Comparison of ENCODE assay signal across 8 cellular contexts in genomic region chr4:182448281-182449151, GRCh38.
DNase-seq lines count a peak whose midpoint lies in the region; ATAC-seq, FAIRE-seq and TF ChIP-seq lines count a peak whose summit lies in the region.

No MANE protein-coding gene starts in this region.

- no peaks in the 10 kb centered on the region for H3K9me2 ChIP-seq in hepatocyte (replicated peaks; ENCODE audit: insufficient read depth)

- H3K14ac ChIP-seq in IMR-90 (replicated peaks; ENCODE audit: low read depth, low read length), result no peak overlapping the region

- SMC1A ChIA-PET in GM12878 (lab: Charles Lee; ENCODE audit: uncharacterized antibody, unreplicated experiment), result no interaction called here

- DNase-seq in DMS114 treated with DMSO at 0.1 percent for 48 hours (lab: John Stamatoyannopoulos, UW; ENCODE audit: unreplicated experiment) (peak; percentile 69), IMR-90 (peak; percentile 93), SK-N-MC (ENCODE audit: low read depth, low spot score) (no peak), GM12878 (ENCODE audit: low read depth, low spot score) (no peak), hepatocyte (ENCODE audit: low spot score) (peak; percentile 96), prostate gland (ENCODE audit: low spot score) (peak; percentile 91), KG1 (lab: John Stamatoyannopoulos, UW) (no peak)

- H2BK120ac ChIP-seq in IMR-90 (ENCODE audit: low read depth, low read length), result peak overlapping the region; percentile 65; the same call in 1 of the 2 replicates

- H4K91ac ChIP-seq in IMR-90 (ENCODE audit: insufficient read depth, low read depth, low read length), result no peak overlapping the region

- no peaks in the 10 kb centered on the region for H3K9me1 ChIP-seq in IMR-90 (ENCODE audit: insufficient read depth, low read length)

- BruUV-seq in IMR-90 (replicated peaks; lab: Mats Ljungman, UMichigan) (no TSS peak), GM12878 (replicated peaks; lab: Mats Ljungman, UMichigan) (no TSS peak)

- RAD21 ChIA-PET in GM12878 (lab: Charles Lee; ENCODE audit: unreplicated experiment), result no interaction called here

- POLR2A ChIA-PET in IMR-90 (lab: Charles Lee; ENCODE audit: unreplicated experiment) (no interaction called here), GM12878 (lab: Charles Lee) (no interaction called here)

- TF ChIP-seq RAD21 in IMR-90 (IDR thresholded peaks at IDR 0.05; ENCODE audit: low read length) (0 out of 2 replicates have a peak, but pooled peaks have one; percentile 13), GM12878 (IDR thresholded peaks at IDR 0.05; ENCODE audit: insufficient read depth, low read depth, low read length) (no peak)

- no peaks in the 10 kb centered on the region for H4K20me1 ChIP-seq in IMR-90 (ENCODE audit: insufficient read depth, low read length)
- no peaks in the 10 kb centered on the region for H4K20me1 ChIP-seq in GM12878 (ENCODE audit: control insufficient read depth, insufficient read depth)
- no peaks in the 10 kb centered on the region for H4K20me1 ChIP-seq in hepatocyte (ENCODE audit: insufficient read depth, poor library complexity, severe bottlenecking)

- no peak overlapping the region for H3K23ac ChIP-seq in IMR-90 (ENCODE audit: low read depth, low read length)

- H3K27me3 ChIP-seq in IMR-90 (ENCODE audit: control insufficient read depth, insufficient read depth, low read length) (no peaks in the 10 kb centered on the region), GM12878 (replicated peaks in 1 of 2; ENCODE audit: control insufficient read depth in 2 of 2, insufficient read depth in 2 of 2, low read length in 1 of 2) (peaks cover 4 to 6% of the 10 kb centered on the region in 2 experiments; a peak in 3 of 4 replicates), hepatocyte (no peaks in the 10 kb centered on the region), prostate gland (replicated peaks; ENCODE audit: insufficient read depth) (no peaks in the 10 kb centered on the region)

- peak overlapping the region in 1 of 2 experiments; percentile 68; a peak in 2 of 4 replicates for H4K8ac ChIP-seq in IMR-90 (ENCODE audit: low read depth in 2 of 2, low read length in 2 of 2)

- no peak overlapping the region for H2BK20ac ChIP-seq in IMR-90 (ENCODE audit: low read depth, low read length)

- H3K9ac ChIP-seq in IMR-90 (ENCODE audit: low read depth, low read length), result peak overlapping the region; percentile 79
- H3K9ac ChIP-seq in SK-N-MC (ENCODE audit: insufficient read length), result no peak overlapping the region
- H3K9ac ChIP-seq in GM12878 (ENCODE audit: control insufficient read depth, insufficient read depth, low read length), result no peak overlapping the region

- H2BK5ac ChIP-seq in IMR-90 (ENCODE audit: low read depth, low read length, poor library complexity, severe bottlenecking), result peak overlapping the region; percentile 34

- H2AK5ac ChIP-seq in IMR-90 (ENCODE audit: low read depth, low read length), result no peak overlapping the region

- intact Hi-C loops in IMR-90 (cut with micrococcal nuclease) (loop anchor here (1.0 to 10.0 kb wide), 5 partner anchors 211 to 1306 kb away; no protein-coding TSS in a partner anchor), GM12878 (cut with micrococcal nuclease; ENCODE audit: unreplicated experiment) (no loop called here), prostate gland (cut with DNase I) (loop anchor here (5.0 kb wide), 2 partner anchors 201 to 306 kb away; no protein-coding TSS in a partner anchor)

- peak overlapping the region; percentile 50 for H3K27ac ChIP-seq in IMR-90 (ENCODE audit: insufficient read depth, low read length)
- no peak overlapping the region for H3K27ac ChIP-seq in SK-N-MC
- H3K27ac ChIP-seq in GM12878 (ENCODE audit: control insufficient read depth, insufficient read depth), result no peak overlapping the region
- peak overlapping the region; percentile 84 for H3K27ac ChIP-seq in hepatocyte
- H3K27ac ChIP-seq in prostate gland, result peak overlapping the region; percentile 76

- H3K36me3 ChIP-seq in IMR-90 (ENCODE audit: control insufficient read depth, insufficient read depth, low read length), result no peaks in the 10 kb centered on the region
- no peaks in the 10 kb centered on the region for H3K36me3 ChIP-seq in SK-N-MC (ENCODE audit: insufficient read depth, low read length)
- no peaks in the 10 kb centered on the region for H3K36me3 ChIP-seq in GM12878 (ENCODE audit: control insufficient read depth in 2 of 2, insufficient read depth in 2 of 2, low read length in 1 of 2)
- no peaks in the 10 kb centered on the region for H3K36me3 ChIP-seq in hepatocyte (replicated peaks; ENCODE audit: insufficient read depth, low read depth)
- no peaks in the 10 kb centered on the region for H3K36me3 ChIP-seq in prostate gland

- no peak for TF ChIP-seq EP300 in GM12878 (IDR thresholded peaks at IDR 0.05; ENCODE audit: borderline replicate concordance in 1 of 2, control insufficient read depth in 1 of 2, low read depth in 2 of 2, low read length in 2 of 2)

- peak; percentile 61; the same call in 1 of the 2 replicates for TF ChIP-seq POLR2A in IMR-90 (IDR thresholded peaks at IDR 0.05; ENCODE audit: low read depth, low read length)
- no peak for TF ChIP-seq POLR2A in GM12878 (IDR thresholded peaks at IDR 0.05; ENCODE audit: low read depth, low read length)
- TF ChIP-seq POLR2A in prostate gland (IDR thresholded peaks at IDR 0.05), result no peak

- no peaks in the 10 kb centered on the region for H3K79me2 ChIP-seq in GM12878 (ENCODE audit: control insufficient read depth, insufficient read depth, low read length)
- peaks cover 42% of the 10 kb centered on the region for H3K79me2 ChIP-seq in hepatocyte

- H3K4ac ChIP-seq in IMR-90 (ENCODE audit: low read depth, low read length), result peak overlapping the region; percentile 4; the same call in 1 of the 2 replicates

- CTCF ChIA-PET in IMR-90 (lab: Yijun Ruan, JAX) (interaction anchor here (1.0 kb wide), 1 partner anchor 813 kb away, joined by 3 read pairs; no protein-coding TSS in a partner anchor), GM12878 (lab: Yijun Ruan, JAX) (no interaction called here)

- H2AK9ac ChIP-seq in IMR-90 (replicated peaks; ENCODE audit: low read depth, low read length, poor library complexity), result peak overlapping the region; percentile 86

- no peak overlapping the region for H4K5ac ChIP-seq in IMR-90 (ENCODE audit: low read depth, low read length)

- no peak for TF ChIP-seq CTCF in IMR-90 (conservative IDR thresholded peaks at IDR 0.05; ENCODE audit: low read depth, low read length)
- TF ChIP-seq CTCF in GM12878 (IDR thresholded peaks at IDR 0.05 in 2 of 3, conservative IDR thresholded peaks at IDR 0.05 in 1 of 3; ENCODE audit: control insufficient read depth in 2 of 3, extremely low read depth in 1 of 3, insufficient read depth in 1 of 3, low read depth in 3 of 3, low read length in 3 of 3), result no peak
- no peak for TF ChIP-seq CTCF in hepatocyte (IDR thresholded peaks at IDR 0.05; ENCODE audit: poor library complexity)
- no peak for TF ChIP-seq CTCF in prostate gland (IDR thresholded peaks at IDR 0.05)

- in situ Hi-C loops in IMR-90 (cut with MboI; ENCODE audit: low sequenced_read_pairs), result no loop called here
- in situ Hi-C loops in GM12878 (cut with MboI), result no loop called here

- dilution Hi-C loops in IMR-90 (cut with HindIII; ENCODE audit: low sequenced_read_pairs, unreplicated experiment), result no loop called here

- peaks cover 8 to 9% of the 10 kb centered on the region in 2 experiments; a peak in 3 of 4 replicates for H3K79me1 ChIP-seq in IMR-90 (ENCODE audit: low read depth in 1 of 2, low read length in 2 of 2)

- H3K18ac ChIP-seq in IMR-90 (ENCODE audit: low read depth, low read length), result peak overlapping the region; percentile 34; the same call in 1 of the 2 replicates

- FAIRE-seq in GM12878 (lab: Jason Lieb, UNC), result no peak

- H3K4me2 ChIP-seq in IMR-90 (ENCODE audit: low read depth, low read length) (peak overlapping the region; percentile 81), GM12878 (ENCODE audit: control insufficient read depth, insufficient read depth) (no peak overlapping the region), hepatocyte (peak overlapping the region; percentile 94)

- WGBS in IMR-90 (ENCODE audit: extremely low coverage in 2 of 2, insufficient read length in 1 of 2), 2 experiments, result 0% methylated on average over 18 of the region's 113 CpGs; no CpG with 5 or more reads in 1 of the 2 experiments
- WGBS in GM12878 (ENCODE audit: insufficient coverage, insufficient replicate concordance, low lambda C conversion rate, missing lambda C conversion rate), result 14% methylated on average over 46 of the region's 113 CpGs
- 1% methylated on average over 28 of the region's 113 CpGs for WGBS in hepatocyte (ENCODE audit: low lambda C conversion rate, missing lambda C conversion rate)
- WGBS in prostate gland, result under 1% methylated on average over 54 of the region's 113 CpGs

- H3K4me1 ChIP-seq in IMR-90 (ENCODE audit: control insufficient read depth, insufficient read depth, low read length) (no peaks in the 10 kb centered on the region), GM12878 (ENCODE audit: control insufficient read depth, insufficient read depth, low read length) (no peaks in the 10 kb centered on the region), hepatocyte (ENCODE audit: insufficient read depth) (no peaks in the 10 kb centered on the region), prostate gland (replicated peaks) (peaks cover 3% of the 10 kb centered on the region)

- H3K56ac ChIP-seq in IMR-90 (ENCODE audit: extremely low read depth, insufficient read depth, low read length), result no peak overlapping the region

- H2AFZ ChIP-seq in IMR-90 (replicated peaks; ENCODE audit: low read length, poor library complexity) (peak overlapping the region; percentile 95), GM12878 (ENCODE audit: control insufficient read depth, low read depth, low read length) (no peak overlapping the region), hepatocyte (peak overlapping the region; percentile 91)

- peak overlapping the region; percentile 62 for H3K4me3 ChIP-seq in IMR-90 (ENCODE audit: insufficient read depth, low read depth, low read length)
- peak overlapping the region; percentile 73 for H3K4me3 ChIP-seq in SK-N-MC
- no peak overlapping the region for H3K4me3 ChIP-seq in GM12878
- peak overlapping the region; percentile 90 for H3K4me3 ChIP-seq in hepatocyte
- H3K4me3 ChIP-seq in prostate gland, result peak overlapping the region; percentile 64 to 69

- H3K9me3 ChIP-seq in IMR-90 (ENCODE audit: control insufficient read depth, insufficient read depth, low read length) (no peaks in the 10 kb centered on the region), SK-N-MC (ENCODE audit: low read depth, low read length) (no peaks in the 10 kb centered on the region), GM12878 (replicated peaks; ENCODE audit: control insufficient read depth, insufficient read depth, low read length) (no peaks in the 10 kb centered on the region), hepatocyte (ENCODE audit: low read depth) (no peaks in the 10 kb centered on the region), prostate gland (no peaks in the 10 kb centered on the region)

- ATAC-seq in GM21717 (IDR thresholded peaks at IDR 0.05; ENCODE audit: unreplicated experiment), result peak; percentile 74
- ATAC-seq in IMR-90 (ENCODE audit: low read depth), result peak; percentile 98
- peak; percentile 62 for ATAC-seq in GM12878

- no peak overlapping the region for H2BK15ac ChIP-seq in IMR-90 (ENCODE audit: low read depth, low read length)

TF ChIP-seq in IMR-90, 13 proteins besides CTCF, POLR2A, EP300 and RAD21 (continues in another document):
- TF ChIP-seq MAZ (IDR thresholded peaks at IDR 0.05; ENCODE audit: borderline replicate concordance, low read depth, low read length), result peak; percentile 81; the same call in 1 of the 2 replicates

TF ChIP-seq in GM12878, 131 proteins besides CTCF, POLR2A, EP300 and RAD21 (continues in another document):
- TF ChIP-seq ZBED1 (IDR thresholded peaks at IDR 0.05; ENCODE audit: borderline replicate concordance), result no peak

Comparison
In these comparisons a context has a peak if more than half of its experiments do, and no peak if none do; other contexts are left out.
1. DNase-seq: peak in DMS114 treated with DMSO at 0.1 percent for 48 hours (single experiment), IMR-90 (single experiment), hepatocyte (single experiment) and prostate gland (single experiment); none in SK-N-MC (single experiment), GM12878 (single experiment) and KG1 (single experiment).
2. H3K27ac ChIP-seq: peak in IMR-90 (single experiment), hepatocyte (single experiment) and prostate gland (2 of 2); none in SK-N-MC (single experiment) and GM12878 (single experiment).
3. Peak in every context shown above with its lines, with median percentiles within 50 percentile points of each other: ATAC-seq.